Comparison of ENCODE assay signal across 1 cellular context in the genomic region with DNA sequence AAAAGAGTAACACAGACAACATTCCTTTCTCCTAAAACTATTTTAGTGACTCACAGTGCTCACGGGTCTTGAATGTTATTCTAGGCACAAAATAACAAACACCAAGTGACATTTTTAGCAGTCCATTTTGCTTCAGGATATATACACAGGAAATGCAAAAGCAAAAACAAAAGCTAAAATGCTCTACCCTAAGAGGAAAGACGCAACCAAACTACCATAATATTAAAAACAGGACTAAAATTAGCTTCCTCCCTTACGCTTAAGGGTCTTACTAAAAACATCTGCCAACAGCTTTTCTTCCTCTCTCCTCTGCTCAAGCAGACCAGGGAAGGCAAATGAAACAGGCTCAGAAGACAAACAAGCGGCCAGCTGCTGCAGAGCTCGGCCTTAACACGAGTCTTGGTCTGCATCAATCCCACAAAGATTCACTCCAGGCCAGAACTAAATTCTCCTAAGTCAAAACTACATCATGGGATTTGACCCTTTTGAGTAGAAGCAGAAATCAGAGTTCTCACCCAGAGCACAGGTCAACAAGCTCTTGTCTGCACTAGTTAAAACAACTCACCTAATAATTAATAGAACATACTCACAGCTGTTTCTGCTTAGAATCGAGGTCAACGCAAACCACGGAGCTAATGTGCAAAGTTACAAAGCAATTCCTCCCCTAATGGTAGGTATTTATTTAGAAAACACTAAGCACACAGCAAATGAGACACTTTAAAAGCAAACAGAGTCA.
TF ChIP-seq lines count a peak whose summit lies in the region.

No MANE protein-coding gene starts in this region.

TF ChIP-seq in GM12878, 131 proteins besides CTCF, POLR2A, EP300 and RAD21 (continued from another document and continues in another):
- TF ChIP-seq BACH1 (IDR thresholded peaks at IDR 0.05; ENCODE audit: borderline replicate concordance) (no peak; the same call in 1 of the 2 replicates), HDAC6 (IDR thresholded peaks at IDR 0.05; ENCODE audit: unreplicated experiment) (no peak), EZH2 (IDR thresholded peaks at IDR 0.05; ENCODE audit: borderline replicate concordance, control insufficient read depth, low read depth, low read length) (no peak), IKZF2 (IDR thresholded peaks at IDR 0.05) (peak; percentile 27 to 44; a peak in 1 of 4 replicates), ZBED1 (IDR thresholded peaks at IDR 0.05; ENCODE audit: borderline replicate concordance) (no peak), ZNF24 (IDR thresholded peaks at IDR 0.05) (no peak), BHLHE40 (IDR thresholded peaks at IDR 0.05; ENCODE audit: borderline replicate concordance in 1 of 2, low read depth in 2 of 2, low read length in 1 of 2) (peak in 1 of 2 experiments; percentile 7; a peak in 1 of 4 replicates), RBBP5 (conservative IDR thresholded peaks at IDR 0.05) (0 out of 2 replicates have a peak, but pooled peaks have one; percentile 18), PAX5 (IDR thresholded peaks at IDR 0.05; ENCODE audit: borderline replicate concordance, low read depth, low read length) (no peak), EGR1 (IDR thresholded peaks at IDR 0.05; ENCODE audit: borderline replicate concordance in 1 of 2, low read depth in 2 of 2, low read length in 2 of 2) (no peak), POU2F2 (IDR thresholded peaks at IDR 0.05; ENCODE audit: borderline replicate concordance, low read depth, low read length) (0 out of 3 replicates have a peak, but pooled peaks have one; percentile 50), CHD2 (IDR thresholded peaks at IDR 0.05; ENCODE audit: borderline replicate concordance, low read depth, low read length) (peak; percentile 49; the same call in 1 of the 2 replicates), TCF3 (IDR thresholded peaks at IDR 0.05; ENCODE audit: borderline replicate concordance, insufficient read depth, low read depth, low read length) (peak; percentile 65; the same call in 1 of the 2 replicates), CHD4 (IDR thresholded peaks at IDR 0.05) (no peak), ZNF622 (IDR thresholded peaks at IDR 0.05) (no peak), KAT2A (conservative IDR thresholded peaks at IDR 0.05; ENCODE audit: control insufficient read depth, low read depth, low read length) (no peak), RAD51 (IDR thresholded peaks at IDR 0.05) (no peak), BMI1 (IDR thresholded peaks at IDR 0.05; ENCODE audit: borderline replicate concordance) (peak; percentile 9; the same call in 1 of the 2 replicates), NBN (IDR thresholded peaks at IDR 0.05) (peak; percentile 47; the same call in 1 of the 2 replicates), TCF12 (IDR thresholded peaks at IDR 0.05; ENCODE audit: low read depth, low read length) (0 out of 2 replicates have a peak, but pooled peaks have one; percentile 56), MTA2 (IDR thresholded peaks at IDR 0.05; ENCODE audit: low read depth) (0 out of 2 replicates have a peak, but pooled peaks have one; percentile 10), NFXL1 (IDR thresholded peaks at IDR 0.05; ENCODE audit: borderline replicate concordance) (no peak), JUNB (IDR thresholded peaks at IDR 0.05) (peak; percentile 37; the same call in 1 of the 2 replicates), CREM (IDR thresholded peaks at IDR 0.05; ENCODE audit: low read depth) (0 out of 2 replicates have a peak, but pooled peaks have one; percentile 5), SUZ12 (IDR thresholded peaks at IDR 0.05; ENCODE audit: unreplicated experiment) (no peak), NR2C1 (IDR thresholded peaks at IDR 0.05) (no peak), YY1 (IDR thresholded peaks at IDR 0.05; ENCODE audit: low read depth, low read length) (peak; percentile 30; the same call in 1 of the 2 replicates)
- TF ChIP-seq, protein P1, sequence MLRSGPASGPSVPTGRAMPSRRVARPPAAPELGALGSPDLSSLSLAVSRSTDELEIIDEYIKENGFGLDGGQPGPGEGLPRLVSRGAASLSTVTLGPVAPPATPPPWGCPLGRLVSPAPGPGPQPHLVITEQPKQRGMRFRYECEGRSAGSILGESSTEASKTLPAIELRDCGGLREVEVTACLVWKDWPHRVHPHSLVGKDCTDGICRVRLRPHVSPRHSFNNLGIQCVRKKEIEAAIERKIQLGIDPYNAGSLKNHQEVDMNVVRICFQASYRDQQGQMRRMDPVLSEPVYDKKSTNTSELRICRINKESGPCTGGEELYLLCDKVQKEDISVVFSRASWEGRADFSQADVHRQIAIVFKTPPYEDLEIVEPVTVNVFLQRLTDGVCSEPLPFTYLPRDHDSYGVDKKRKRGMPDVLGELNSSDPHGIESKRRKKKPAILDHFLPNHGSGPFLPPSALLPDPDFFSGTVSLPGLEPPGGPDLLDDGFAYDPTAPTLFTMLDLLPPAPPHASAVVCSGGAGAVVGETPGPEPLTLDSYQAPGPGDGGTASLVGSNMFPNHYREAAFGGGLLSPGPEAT (IDR thresholded peaks at IDR 0.05; ENCODE audit: low read depth): no peak
- TF ChIP-seq, protein P2, sequence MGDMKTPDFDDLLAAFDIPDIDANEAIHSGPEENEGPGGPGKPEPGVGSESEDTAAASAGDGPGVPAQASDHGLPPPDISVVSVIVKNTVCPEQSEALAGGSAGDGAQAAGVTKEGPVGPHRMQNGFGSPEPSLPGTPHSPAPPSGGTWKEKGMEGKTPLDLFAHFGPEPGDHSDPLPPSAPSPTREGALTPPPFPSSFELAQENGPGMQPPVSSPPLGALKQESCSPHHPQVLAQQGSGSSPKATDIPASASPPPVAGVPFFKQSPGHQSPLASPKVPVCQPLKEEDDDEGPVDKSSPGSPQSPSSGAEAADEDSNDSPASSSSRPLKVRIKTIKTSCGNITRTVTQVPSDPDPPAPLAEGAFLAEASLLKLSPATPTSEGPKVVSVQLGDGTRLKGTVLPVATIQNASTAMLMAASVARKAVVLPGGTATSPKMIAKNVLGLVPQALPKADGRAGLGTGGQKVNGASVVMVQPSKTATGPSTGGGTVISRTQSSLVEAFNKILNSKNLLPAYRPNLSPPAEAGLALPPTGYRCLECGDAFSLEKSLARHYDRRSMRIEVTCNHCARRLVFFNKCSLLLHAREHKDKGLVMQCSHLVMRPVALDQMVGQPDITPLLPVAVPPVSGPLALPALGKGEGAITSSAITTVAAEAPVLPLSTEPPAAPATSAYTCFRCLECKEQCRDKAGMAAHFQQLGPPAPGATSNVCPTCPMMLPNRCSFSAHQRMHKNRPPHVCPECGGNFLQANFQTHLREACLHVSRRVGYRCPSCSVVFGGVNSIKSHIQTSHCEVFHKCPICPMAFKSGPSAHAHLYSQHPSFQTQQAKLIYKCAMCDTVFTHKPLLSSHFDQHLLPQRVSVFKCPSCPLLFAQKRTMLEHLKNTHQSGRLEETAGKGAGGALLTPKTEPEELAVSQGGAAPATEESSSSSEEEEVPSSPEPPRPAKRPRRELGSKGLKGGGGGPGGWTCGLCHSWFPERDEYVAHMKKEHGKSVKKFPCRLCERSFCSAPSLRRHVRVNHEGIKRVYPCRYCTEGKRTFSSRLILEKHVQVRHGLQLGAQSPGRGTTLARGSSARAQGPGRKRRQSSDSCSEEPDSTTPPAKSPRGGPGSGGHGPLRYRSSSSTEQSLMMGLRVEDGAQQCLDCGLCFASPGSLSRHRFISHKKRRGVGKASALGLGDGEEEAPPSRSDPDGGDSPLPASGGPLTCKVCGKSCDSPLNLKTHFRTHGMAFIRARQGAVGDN (IDR thresholded peaks at IDR 0.05): peak; percentile 63
- TF ChIP-seq, protein P3, sequence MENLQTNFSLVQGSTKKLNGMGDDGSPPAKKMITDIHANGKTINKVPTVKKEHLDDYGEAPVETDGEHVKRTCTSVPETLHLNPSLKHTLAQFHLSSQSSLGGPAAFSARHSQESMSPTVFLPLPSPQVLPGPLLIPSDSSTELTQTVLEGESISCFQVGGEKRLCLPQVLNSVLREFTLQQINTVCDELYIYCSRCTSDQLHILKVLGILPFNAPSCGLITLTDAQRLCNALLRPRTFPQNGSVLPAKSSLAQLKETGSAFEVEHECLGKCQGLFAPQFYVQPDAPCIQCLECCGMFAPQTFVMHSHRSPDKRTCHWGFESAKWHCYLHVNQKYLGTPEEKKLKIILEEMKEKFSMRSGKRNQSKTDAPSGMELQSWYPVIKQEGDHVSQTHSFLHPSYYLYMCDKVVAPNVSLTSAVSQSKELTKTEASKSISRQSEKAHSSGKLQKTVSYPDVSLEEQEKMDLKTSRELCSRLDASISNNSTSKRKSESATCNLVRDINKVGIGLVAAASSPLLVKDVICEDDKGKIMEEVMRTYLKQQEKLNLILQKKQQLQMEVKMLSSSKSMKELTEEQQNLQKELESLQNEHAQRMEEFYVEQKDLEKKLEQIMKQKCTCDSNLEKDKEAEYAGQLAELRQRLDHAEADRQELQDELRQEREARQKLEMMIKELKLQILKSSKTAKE (IDR thresholded peaks at IDR 0.05; ENCODE audit: low read depth, poor library complexity, severe bottlenecking): peak; percentile 44
- TF ChIP-seq, protein P4, sequence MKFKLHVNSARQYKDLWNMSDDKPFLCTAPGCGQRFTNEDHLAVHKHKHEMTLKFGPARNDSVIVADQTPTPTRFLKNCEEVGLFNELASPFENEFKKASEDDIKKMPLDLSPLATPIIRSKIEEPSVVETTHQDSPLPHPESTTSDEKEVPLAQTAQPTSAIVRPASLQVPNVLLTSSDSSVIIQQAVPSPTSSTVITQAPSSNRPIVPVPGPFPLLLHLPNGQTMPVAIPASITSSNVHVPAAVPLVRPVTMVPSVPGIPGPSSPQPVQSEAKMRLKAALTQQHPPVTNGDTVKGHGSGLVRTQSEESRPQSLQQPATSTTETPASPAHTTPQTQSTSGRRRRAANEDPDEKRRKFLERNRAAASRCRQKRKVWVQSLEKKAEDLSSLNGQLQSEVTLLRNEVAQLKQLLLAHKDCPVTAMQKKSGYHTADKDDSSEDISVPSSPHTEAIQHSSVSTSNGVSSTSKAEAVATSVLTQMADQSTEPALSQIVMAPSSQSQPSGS (IDR thresholded peaks at IDR 0.05; ENCODE audit: low read length): no peak
- TF ChIP-seq, protein P5, sequence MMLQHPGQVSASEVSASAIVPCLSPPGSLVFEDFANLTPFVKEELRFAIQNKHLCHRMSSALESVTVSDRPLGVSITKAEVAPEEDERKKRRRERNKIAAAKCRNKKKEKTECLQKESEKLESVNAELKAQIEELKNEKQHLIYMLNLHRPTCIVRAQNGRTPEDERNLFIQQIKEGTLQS (IDR thresholded peaks at IDR 0.05; ENCODE audit: borderline replicate concordance, extremely low read depth, low read depth, low read length): no peak
- TF ChIP-seq, protein P6, sequence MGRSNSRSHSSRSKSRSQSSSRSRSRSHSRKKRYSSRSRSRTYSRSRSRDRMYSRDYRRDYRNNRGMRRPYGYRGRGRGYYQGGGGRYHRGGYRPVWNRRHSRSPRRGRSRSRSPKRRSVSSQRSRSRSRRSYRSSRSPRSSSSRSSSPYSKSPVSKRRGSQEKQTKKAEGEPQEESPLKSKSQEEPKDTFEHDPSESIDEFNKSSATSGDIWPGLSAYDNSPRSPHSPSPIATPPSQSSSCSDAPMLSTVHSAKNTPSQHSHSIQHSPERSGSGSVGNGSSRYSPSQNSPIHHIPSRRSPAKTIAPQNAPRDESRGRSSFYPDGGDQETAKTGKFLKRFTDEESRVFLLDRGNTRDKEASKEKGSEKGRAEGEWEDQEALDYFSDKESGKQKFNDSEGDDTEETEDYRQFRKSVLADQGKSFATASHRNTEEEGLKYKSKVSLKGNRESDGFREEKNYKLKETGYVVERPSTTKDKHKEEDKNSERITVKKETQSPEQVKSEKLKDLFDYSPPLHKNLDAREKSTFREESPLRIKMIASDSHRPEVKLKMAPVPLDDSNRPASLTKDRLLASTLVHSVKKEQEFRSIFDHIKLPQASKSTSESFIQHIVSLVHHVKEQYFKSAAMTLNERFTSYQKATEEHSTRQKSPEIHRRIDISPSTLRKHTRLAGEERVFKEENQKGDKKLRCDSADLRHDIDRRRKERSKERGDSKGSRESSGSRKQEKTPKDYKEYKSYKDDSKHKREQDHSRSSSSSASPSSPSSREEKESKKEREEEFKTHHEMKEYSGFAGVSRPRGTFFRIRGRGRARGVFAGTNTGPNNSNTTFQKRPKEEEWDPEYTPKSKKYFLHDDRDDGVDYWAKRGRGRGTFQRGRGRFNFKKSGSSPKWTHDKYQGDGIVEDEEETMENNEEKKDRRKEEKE (IDR thresholded peaks at IDR 0.05): no peak
- TF ChIP-seq, protein P7, sequence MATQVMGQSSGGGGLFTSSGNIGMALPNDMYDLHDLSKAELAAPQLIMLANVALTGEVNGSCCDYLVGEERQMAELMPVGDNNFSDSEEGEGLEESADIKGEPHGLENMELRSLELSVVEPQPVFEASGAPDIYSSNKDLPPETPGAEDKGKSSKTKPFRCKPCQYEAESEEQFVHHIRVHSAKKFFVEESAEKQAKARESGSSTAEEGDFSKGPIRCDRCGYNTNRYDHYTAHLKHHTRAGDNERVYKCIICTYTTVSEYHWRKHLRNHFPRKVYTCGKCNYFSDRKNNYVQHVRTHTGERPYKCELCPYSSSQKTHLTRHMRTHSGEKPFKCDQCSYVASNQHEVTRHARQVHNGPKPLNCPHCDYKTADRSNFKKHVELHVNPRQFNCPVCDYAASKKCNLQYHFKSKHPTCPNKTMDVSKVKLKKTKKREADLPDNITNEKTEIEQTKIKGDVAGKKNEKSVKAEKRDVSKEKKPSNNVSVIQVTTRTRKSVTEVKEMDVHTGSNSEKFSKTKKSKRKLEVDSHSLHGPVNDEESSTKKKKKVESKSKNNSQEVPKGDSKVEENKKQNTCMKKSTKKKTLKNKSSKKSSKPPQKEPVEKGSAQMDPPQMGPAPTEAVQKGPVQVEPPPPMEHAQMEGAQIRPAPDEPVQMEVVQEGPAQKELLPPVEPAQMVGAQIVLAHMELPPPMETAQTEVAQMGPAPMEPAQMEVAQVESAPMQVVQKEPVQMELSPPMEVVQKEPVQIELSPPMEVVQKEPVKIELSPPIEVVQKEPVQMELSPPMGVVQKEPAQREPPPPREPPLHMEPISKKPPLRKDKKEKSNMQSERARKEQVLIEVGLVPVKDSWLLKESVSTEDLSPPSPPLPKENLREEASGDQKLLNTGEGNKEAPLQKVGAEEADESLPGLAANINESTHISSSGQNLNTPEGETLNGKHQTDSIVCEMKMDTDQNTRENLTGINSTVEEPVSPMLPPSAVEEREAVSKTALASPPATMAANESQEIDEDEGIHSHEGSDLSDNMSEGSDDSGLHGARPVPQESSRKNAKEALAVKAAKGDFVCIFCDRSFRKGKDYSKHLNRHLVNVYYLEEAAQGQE (IDR thresholded peaks at IDR 0.05; ENCODE audit: low read depth, low read length): no peak
- TF ChIP-seq, protein P8, sequence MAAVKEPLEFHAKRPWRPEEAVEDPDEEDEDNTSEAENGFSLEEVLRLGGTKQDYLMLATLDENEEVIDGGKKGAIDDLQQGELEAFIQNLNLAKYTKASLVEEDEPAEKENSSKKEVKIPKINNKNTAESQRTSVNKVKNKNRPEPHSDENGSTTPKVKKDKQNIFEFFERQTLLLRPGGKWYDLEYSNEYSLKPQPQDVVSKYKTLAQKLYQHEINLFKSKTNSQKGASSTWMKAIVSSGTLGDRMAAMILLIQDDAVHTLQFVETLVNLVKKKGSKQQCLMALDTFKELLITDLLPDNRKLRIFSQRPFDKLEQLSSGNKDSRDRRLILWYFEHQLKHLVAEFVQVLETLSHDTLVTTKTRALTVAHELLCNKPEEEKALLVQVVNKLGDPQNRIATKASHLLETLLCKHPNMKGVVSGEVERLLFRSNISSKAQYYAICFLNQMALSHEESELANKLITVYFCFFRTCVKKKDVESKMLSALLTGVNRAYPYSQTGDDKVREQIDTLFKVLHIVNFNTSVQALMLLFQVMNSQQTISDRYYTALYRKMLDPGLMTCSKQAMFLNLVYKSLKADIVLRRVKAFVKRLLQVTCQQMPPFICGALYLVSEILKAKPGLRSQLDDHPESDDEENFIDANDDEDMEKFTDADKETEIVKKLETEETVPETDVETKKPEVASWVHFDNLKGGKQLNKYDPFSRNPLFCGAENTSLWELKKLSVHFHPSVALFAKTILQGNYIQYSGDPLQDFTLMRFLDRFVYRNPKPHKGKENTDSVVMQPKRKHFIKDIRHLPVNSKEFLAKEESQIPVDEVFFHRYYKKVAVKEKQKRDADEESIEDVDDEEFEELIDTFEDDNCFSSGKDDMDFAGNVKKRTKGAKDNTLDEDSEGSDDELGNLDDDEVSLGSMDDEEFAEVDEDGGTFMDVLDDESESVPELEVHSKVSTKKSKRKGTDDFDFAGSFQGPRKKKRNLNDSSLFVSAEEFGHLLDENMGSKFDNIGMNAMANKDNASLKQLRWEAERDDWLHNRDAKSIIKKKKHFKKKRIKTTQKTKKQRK (IDR thresholded peaks at IDR 0.05; ENCODE audit: low read depth, low read length): no peak
